Comparison of ENCODE assay signal across 1 cellular context in genomic region chr15:58746174-58746573, GRCh38.
TF ChIP-seq lines count a peak whose summit lies in the region.

No MANE protein-coding gene starts in this region.

TF ChIP-seq in GM12878, 131 proteins besides CTCF, POLR2A, EP300 and RAD21:
- TF ChIP-seq RBBP5 (conservative IDR thresholded peaks at IDR 0.05) (no peak), BHLHE40 (IDR thresholded peaks at IDR 0.05; ENCODE audit: borderline replicate concordance in 1 of 2, low read depth in 2 of 2, low read length in 1 of 2) (no peak), HDGF (IDR thresholded peaks at IDR 0.05) (no peak), FOXM1 (IDR thresholded peaks at IDR 0.05; ENCODE audit: low read depth, low read length) (no peak), CEBPB (IDR thresholded peaks at IDR 0.05; ENCODE audit: borderline replicate concordance in 1 of 2, low read depth in 2 of 2, low read length in 2 of 2) (no peak), EGR1 (IDR thresholded peaks at IDR 0.05; ENCODE audit: borderline replicate concordance in 1 of 2, low read depth in 2 of 2, low read length in 2 of 2) (no peak), NR2F1 (conservative IDR thresholded peaks at IDR 0.05) (no peak), YY1 (IDR thresholded peaks at IDR 0.05; ENCODE audit: low read depth, low read length) (no peak), TCF12 (IDR thresholded peaks at IDR 0.05; ENCODE audit: low read depth, low read length) (no peak), POLR2AphosphoS5 (IDR thresholded peaks at IDR 0.05; ENCODE audit: low read length) (no peak), SIX5 (IDR thresholded peaks at IDR 0.05; ENCODE audit: low read depth, low read length, severe bottlenecking) (no peak), ZZZ3 (IDR thresholded peaks at IDR 0.05; ENCODE audit: control insufficient read depth, insufficient read length, low read depth) (no peak), E2F8 (IDR thresholded peaks at IDR 0.05; ENCODE audit: low read depth, partially characterized antibody) (no peak), ZNF217 (IDR thresholded peaks at IDR 0.05) (no peak), ZBTB11 (CRISPR knock-in tag; IDR thresholded peaks at IDR 0.05) (no peak), MEF2A (IDR thresholded peaks at IDR 0.05; ENCODE audit: insufficient read depth, low read depth, low read length) (no peak), ZNF24 (IDR thresholded peaks at IDR 0.05) (no peak), GABPA (IDR thresholded peaks at IDR 0.05; ENCODE audit: low read depth) (no peak)
- TF ChIP-seq, protein P1, sequence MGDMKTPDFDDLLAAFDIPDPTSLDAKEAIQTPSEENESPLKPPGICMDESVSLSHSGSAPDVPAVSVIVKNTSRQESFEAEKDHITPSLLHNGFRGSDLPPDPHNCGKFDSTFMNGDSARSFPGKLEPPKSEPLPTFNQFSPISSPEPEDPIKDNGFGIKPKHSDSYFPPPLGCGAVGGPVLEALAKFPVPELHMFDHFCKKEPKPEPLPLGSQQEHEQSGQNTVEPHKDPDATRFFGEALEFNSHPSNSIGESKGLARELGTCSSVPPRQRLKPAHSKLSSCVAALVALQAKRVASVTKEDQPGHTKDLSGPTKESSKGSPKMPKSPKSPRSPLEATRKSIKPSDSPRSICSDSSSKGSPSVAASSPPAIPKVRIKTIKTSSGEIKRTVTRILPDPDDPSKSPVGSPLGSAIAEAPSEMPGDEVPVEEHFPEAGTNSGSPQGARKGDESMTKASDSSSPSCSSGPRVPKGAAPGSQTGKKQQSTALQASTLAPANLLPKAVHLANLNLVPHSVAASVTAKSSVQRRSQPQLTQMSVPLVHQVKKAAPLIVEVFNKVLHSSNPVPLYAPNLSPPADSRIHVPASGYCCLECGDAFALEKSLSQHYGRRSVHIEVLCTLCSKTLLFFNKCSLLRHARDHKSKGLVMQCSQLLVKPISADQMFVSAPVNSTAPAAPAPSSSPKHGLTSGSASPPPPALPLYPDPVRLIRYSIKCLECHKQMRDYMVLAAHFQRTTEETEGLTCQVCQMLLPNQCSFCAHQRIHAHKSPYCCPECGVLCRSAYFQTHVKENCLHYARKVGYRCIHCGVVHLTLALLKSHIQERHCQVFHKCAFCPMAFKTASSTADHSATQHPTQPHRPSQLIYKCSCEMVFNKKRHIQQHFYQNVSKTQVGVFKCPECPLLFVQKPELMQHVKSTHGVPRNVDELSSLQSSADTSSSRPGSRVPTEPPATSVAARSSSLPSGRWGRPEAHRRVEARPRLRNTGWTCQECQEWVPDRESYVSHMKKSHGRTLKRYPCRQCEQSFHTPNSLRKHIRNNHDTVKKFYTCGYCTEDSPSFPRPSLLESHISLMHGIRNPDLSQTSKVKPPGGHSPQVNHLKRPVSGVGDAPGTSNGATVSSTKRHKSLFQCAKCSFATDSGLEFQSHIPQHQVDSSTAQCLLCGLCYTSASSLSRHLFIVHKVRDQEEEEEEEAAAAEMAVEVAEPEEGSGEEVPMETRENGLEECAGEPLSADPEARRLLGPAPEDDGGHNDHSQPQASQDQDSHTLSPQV (IDR thresholded peaks at IDR 0.05): no peak
- TF ChIP-seq, protein P2, sequence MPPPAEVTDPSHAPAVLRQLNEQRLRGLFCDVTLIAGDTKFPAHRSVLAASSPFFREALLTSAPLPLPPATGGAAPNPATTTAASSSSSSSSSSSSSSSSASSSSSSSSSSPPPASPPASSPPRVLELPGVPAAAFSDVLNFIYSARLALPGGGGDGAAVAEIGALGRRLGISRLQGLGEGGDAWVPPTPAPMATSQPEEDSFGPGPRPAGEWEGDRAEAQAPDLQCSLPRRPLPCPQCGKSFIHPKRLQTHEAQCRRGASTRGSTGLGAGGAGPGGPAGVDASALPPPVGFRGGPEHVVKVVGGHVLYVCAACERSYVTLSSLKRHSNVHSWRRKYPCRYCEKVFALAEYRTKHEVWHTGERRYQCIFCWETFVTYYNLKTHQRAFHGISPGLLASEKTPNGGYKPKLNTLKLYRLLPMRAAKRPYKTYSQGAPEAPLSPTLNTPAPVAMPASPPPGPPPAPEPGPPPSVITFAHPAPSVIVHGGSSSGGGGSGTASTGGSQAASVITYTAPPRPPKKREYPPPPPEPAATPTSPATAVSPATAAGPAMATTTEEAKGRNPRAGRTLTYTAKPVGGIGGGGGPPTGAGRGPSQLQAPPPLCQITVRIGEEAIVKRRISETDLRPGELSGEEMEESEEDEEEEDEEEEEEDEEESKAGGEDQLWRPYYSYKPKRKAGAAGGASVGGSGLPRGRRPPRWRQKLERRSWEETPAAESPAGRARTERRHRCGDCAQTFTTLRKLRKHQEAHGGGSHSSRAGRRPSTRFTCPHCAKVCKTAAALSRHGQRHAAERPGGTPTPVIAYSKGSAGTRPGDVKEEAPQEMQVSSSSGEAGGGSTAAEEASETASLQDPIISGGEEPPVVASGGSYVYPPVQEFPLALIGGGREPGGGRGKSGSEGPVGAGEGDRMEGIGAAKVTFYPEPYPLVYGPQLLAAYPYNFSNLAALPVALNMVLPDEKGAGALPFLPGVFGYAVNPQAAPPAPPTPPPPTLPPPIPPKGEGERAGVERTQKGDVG (CRISPR knock-in tag; IDR thresholded peaks at IDR 0.05): no peak
TF ChIP-seq in GM12878: peak in this region for 0.
